28 cellular contexts compared by ENCODE assay signal in the genomic region with DNA sequence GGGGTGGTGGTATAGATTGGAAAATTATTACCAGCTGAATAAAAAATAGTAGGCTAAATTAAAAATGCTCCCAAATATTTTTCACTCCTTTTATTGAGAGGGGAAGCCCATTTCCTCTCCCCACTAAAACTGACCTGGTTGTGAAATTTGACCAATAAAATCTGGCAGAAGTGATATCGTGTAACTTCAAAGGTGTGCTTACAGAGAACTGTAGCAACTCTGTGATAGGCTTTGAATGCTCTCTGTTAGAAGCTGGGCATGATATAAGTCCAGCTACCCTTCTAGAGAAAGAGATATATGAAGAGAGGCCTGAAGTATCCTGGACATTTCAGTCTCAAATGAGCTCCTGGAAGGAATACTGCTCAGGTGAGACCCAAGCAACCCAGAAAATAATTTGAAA.
"Had no signal": no experiment of that assay in that cellular context is flagged by ENCODE, and none has a peak within 500 bp of the region (broad histone marks: within the 10 kb centered on the region; RNA-seq: fewer than 3 reads in every experiment).

No MANE protein-coding gene starts in this region.

- H3K27me3 Mint-ChIP-seq: activated B cell treated with CpG ODN at 0.5 μM for 24 hours; activated CD4-positive, alpha-beta memory T cell treated with anti-CD3 and anti-CD28 coated beads, Interleukin-2, amount 10 ng/mL, durations not matched to agents 7 days and 5 days; activated naive CD8-positive, alpha-beta T cell treated with anti-CD3 and anti-CD28 coated beads, Interleukin-2, amount 10 ng/mL, durations not matched to agents 7 days and 5 days; activated T-helper 17 cell treated with anti-CD3 and anti-CD28 coated beads, Interleukin-2, amount 50 U/mL, for 72 hours; IgD-negative memory B cell had no signal

- ATAC-seq: activated T-helper 17 cell treated with anti-CD3 and anti-CD28 coated beads, Interleukin-2, amount 50 U/mL, for 72 hours; PC-3; SK-N-SH treated with all-trans-retinoic acid at 6 μM for 48 hours had no signal

- H3K4me3 Mint-ChIP-seq: activated B cell treated with CpG ODN at 0.5 μM for 24 hours; activated naive CD4-positive, alpha-beta T cell treated with anti-CD3 and anti-CD28 coated beads, Interleukin-2, amount 10 ng/mL, durations not matched to agents 7 days and 5 days; T-helper 1 cell treated with Interleukin-12 subunit alpha and Interleukin-12 subunit beta and Interleukin-4 antibody, amounts not matched to agents 30 μg/mL and 1 μg/mL, for 36 hours had no signal

- H3K27ac Mint-ChIP-seq: activated B cell treated with CpG ODN at 0.5 μM for 24 hours; activated naive CD8-positive, alpha-beta T cell treated with anti-CD3 and anti-CD28 coated beads, Interleukin-2, amount 10 ng/mL, durations not matched to agents 7 days and 5 days had no signal

- H3K9me3 ChIP-seq: adrenal gland, MG63, SJSA1 had no signal

- H3K4me3 ChIP-seq: MG63, SJSA1 had no signal

- H3K9me3 Mint-ChIP-seq: activated B cell treated with CpG ODN at 0.5 μM for 24 hours; activated CD4-positive, alpha-beta memory T cell treated with anti-CD3 and anti-CD28 coated beads, Interleukin-2, amount 10 ng/mL, durations not matched to agents 7 days and 5 days; activated naive CD4-positive, alpha-beta T cell treated with anti-CD3 and anti-CD28 coated beads, Interleukin-2, amount 10 ng/mL, durations not matched to agents 7 days and 5 days; activated naive CD8-positive, alpha-beta T cell treated with anti-CD3 and anti-CD28 coated beads, Interleukin-2, amount 10 ng/mL, durations not matched to agents 7 days and 5 days; activated T-helper 17 cell treated with anti-CD3 and anti-CD28 coated beads, Interleukin-2, amount 50 U/mL, for 72 hours; IgD-negative memory B cell; T-helper 1 cell treated with Interleukin-12 subunit alpha and Interleukin-12 subunit beta and Interleukin-4 antibody, amounts not matched to agents 30 μg/mL and 1 μg/mL, for 36 hours had no signal

- H3K27ac ChIP-seq: SJSA1 had no signal

- DNase-seq: activated B cell treated with CpG ODN at 0.5 μM for 24 hours; activated CD4-positive, alpha-beta memory T cell treated with anti-CD3 and anti-CD28 coated beads, Interleukin-2, amount 10 ng/mL, durations not matched to agents 7 days and 5 days; activated CD4-positive, alpha-beta T cell treated with anti-CD3 and anti-CD28 coated beads for 1 hour; activated CD4-positive, alpha-beta T cell treated with anti-CD3 and anti-CD28 coated beads, Interleukin-2, amount 50 U/mL, for 1 hour; activated gamma-delta T cell; activated naive CD4-positive, alpha-beta T cell treated with anti-CD3 and anti-CD28 coated beads, Interleukin-2, amount 10 ng/mL, durations not matched to agents 7 days and 5 days; activated naive CD8-positive, alpha-beta T cell treated with anti-CD3 and anti-CD28 coated beads, Interleukin-2, amount 10 ng/mL, durations not matched to agents 7 days and 5 days; activated T-cell treated with anti-CD3 and anti-CD28 coated beads for 4 hours; activated T-cell treated with anti-CD3 and anti-CD28 coated beads, Interleukin-2, amount 50 U/mL, for 48 hours; adrenal gland; anterior cingulate cortex; KG1; MG63; NCI-H1092 treated with DMSO at 0.1 percent for 48 hours; NCI-H1417 treated with DMSO at 0.1 percent for 48 hours; NCI-H1694 treated with DMSO at 0.1 percent for 48 hours; NCI-H2029 treated with DMSO at 0.1 percent for 48 hours; NCI-H345; NCI-H510A treated with DMSO at 0.1 percent for 48 hours; NCI-H69; NK-92 treated with Interleukin-12 subunit alpha and Interleukin-12 subunit beta, amount 100 ng/mL, for 24 hours; PC-3; SHP77 had no signal

- H3K36me3 Mint-ChIP-seq: IgD-negative memory B cell had no signal

- H3K36me3 ChIP-seq: adrenal gland, MG63, SJSA1 had no signal

- H3K27me3 ChIP-seq: adrenal gland, MG63, SJSA1 had no signal
